Comparison of ENCODE assay signal across 1 cellular context in genomic region chr3:73236867-73237266, GRCh38.
TF ChIP-seq lines count a peak whose summit lies in the region.

No MANE protein-coding gene starts in this region.

TF ChIP-seq in HEK293, 187 proteins besides CTCF, POLR2A, EP300 and RAD21 (continued from another document):
- TF ChIP-seq ZNF704 (tag by site-specific recombination; IDR thresholded peaks at IDR 0.05) (no peak), ZFHX2 (tag by site-specific recombination; conservative IDR thresholded peaks at IDR 0.05) (no peak), MYNN (tag by site-specific recombination; IDR thresholded peaks at IDR 0.05; ENCODE audit: borderline replicate concordance) (no peak), SCRT1 (tag by site-specific recombination; IDR thresholded peaks at IDR 0.05; ENCODE audit: borderline replicate concordance) (no peak), ZNF211 (tag by site-specific recombination; IDR thresholded peaks at IDR 0.05; ENCODE audit: low read depth) (no peak), GLI4 (tag by site-specific recombination; IDR thresholded peaks at IDR 0.05) (no peak), PRDM4 (tag by site-specific recombination; IDR thresholded peaks at IDR 0.05) (peak; percentile 48; the same call in 1 of the 2 replicates), OVOL3 (tag by site-specific recombination; IDR thresholded peaks at IDR 0.05) (no peak), ZNF426 (tag by site-specific recombination; IDR thresholded peaks at IDR 0.05) (no peak), ZNF335 (tag by site-specific recombination; conservative IDR thresholded peaks at IDR 0.05) (peak; percentile 55; the same call in 1 of the 2 replicates), PRDM6 (tag by site-specific recombination; IDR thresholded peaks at IDR 0.05) (0 out of 2 replicates have a peak, but pooled peaks have one; percentile 25), PRDM2 (tag by site-specific recombination; IDR thresholded peaks at IDR 0.05; ENCODE audit: borderline replicate concordance) (no peak), ZEB2 (tag by site-specific recombination; IDR thresholded peaks at IDR 0.05) (peak; percentile 86), RBAK (tag by site-specific recombination; IDR thresholded peaks at IDR 0.05) (no peak), ZNF529 (tag by site-specific recombination; IDR thresholded peaks at IDR 0.05; ENCODE audit: insufficient replicate concordance) (no peak), PRDM10 (tag by site-specific recombination; IDR thresholded peaks at IDR 0.05) (peak; percentile 99), TCF7L2 (IDR thresholded peaks at IDR 0.05; ENCODE audit: borderline replicate concordance, low read depth, low read length) (no peak), ZNF660 (tag by site-specific recombination; IDR thresholded peaks at IDR 0.05) (no peak), HOXD13 (CRISPR knock-in tag; IDR thresholded peaks at IDR 0.05; ENCODE audit: borderline replicate concordance) (no peak), ZNF302 (tag by site-specific recombination; IDR thresholded peaks at IDR 0.05; ENCODE audit: low read depth) (no peak), MEIS1 (CRISPR knock-in tag; IDR thresholded peaks at IDR 0.05; ENCODE audit: borderline replicate concordance) (no peak), ZNF112 (tag by site-specific recombination; IDR thresholded peaks at IDR 0.05) (no peak)
- TF ChIP-seq, protein P1, sequence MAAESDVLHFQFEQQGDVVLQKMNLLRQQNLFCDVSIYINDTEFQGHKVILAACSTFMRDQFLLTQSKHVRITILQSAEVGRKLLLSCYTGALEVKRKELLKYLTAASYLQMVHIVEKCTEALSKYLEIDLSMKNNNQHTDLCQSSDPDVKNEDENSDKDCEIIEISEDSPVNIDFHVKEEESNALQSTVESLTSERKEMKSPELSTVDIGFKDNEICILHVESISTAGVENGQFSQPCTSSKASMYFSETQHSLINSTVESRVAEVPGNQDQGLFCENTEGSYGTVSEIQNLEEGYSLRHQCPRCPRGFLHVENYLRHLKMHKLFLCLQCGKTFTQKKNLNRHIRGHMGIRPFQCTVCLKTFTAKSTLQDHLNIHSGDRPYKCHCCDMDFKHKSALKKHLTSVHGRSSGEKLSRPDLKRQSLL (tag by site-specific recombination; IDR thresholded peaks at IDR 0.05) = no peak; the same call in 1 of the 2 replicates
- TF ChIP-seq, protein P2, sequence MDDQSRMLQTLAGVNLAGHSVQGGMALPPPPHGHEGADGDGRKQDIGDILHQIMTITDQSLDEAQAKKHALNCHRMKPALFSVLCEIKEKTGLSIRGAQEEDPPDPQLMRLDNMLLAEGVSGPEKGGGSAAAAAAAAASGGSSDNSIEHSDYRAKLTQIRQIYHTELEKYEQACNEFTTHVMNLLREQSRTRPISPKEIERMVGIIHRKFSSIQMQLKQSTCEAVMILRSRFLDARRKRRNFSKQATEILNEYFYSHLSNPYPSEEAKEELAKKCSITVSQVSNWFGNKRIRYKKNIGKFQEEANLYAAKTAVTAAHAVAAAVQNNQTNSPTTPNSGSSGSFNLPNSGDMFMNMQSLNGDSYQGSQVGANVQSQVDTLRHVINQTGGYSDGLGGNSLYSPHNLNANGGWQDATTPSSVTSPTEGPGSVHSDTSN (CRISPR knock-in tag; IDR thresholded peaks at IDR 0.05) = no peak
- TF ChIP-seq, protein P3, sequence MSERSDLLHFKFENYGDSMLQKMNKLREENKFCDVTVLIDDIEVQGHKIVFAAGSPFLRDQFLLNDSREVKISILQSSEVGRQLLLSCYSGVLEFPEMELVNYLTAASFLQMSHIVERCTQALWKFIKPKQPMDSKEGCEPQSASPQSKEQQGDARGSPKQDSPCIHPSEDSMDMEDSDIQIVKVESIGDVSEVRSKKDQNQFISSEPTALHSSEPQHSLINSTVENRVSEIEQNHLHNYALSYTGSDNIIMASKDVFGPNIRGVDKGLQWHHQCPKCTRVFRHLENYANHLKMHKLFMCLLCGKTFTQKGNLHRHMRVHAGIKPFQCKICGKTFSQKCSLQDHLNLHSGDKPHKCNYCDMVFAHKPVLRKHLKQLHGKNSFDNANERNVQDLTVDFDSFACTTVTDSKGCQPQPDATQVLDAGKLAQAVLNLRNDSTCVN (tag by site-specific recombination; optimal IDR thresholded peaks at IDR 0.05) = no peak
- TF ChIP-seq, protein P4, sequence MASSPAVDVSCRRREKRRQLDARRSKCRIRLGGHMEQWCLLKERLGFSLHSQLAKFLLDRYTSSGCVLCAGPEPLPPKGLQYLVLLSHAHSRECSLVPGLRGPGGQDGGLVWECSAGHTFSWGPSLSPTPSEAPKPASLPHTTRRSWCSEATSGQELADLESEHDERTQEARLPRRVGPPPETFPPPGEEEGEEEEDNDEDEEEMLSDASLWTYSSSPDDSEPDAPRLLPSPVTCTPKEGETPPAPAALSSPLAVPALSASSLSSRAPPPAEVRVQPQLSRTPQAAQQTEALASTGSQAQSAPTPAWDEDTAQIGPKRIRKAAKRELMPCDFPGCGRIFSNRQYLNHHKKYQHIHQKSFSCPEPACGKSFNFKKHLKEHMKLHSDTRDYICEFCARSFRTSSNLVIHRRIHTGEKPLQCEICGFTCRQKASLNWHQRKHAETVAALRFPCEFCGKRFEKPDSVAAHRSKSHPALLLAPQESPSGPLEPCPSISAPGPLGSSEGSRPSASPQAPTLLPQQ (tag by site-specific recombination; IDR thresholded peaks at IDR 0.05) = peak; percentile 61; the same call in 1 of the 2 replicates
TF ChIP-seq in HEK293: peak in this region for 37.
